Comparison of ENCODE assay signal across 17 cellular contexts in genomic region chrY:2952912-2953311, GRCh38. TPM values are rescaled to one million over a fixed set of nuclear protein-coding genes. Genes with fewer than 3 reads are reported as not detected.
A peak's percentile ranks its signal among the peaks of the same experiment; 100 is the strongest.
DNase-seq lines count a peak whose midpoint lies in the region; ATAC-seq, FAIRE-seq and TF ChIP-seq lines count a peak whose summit lies in the region.
"Had no signal": no experiment of that assay in that cellular context is flagged by ENCODE, and none has a peak within 500 bp of the region (broad histone marks: within the 10 kb centered on the region; RNA-seq: fewer than 3 reads in every experiment).

No MANE protein-coding gene starts in this region.

- CTCF ChIA-PET in HepG2 (lab: Yijun Ruan, JAX; ENCODE audit: low intra/inter-chr PET ratio, low total read pairs): no interaction called here

- no peaks in the 10 kb centered on the region for H3K9me3 Mint-ChIP-seq in effector memory CD8-positive, alpha-beta T cell
- H3K9me3 Mint-ChIP-seq in stimulated activated effector memory CD8-positive, alpha-beta T cell treated with anti-CD3 and anti-CD28 coated beads, Interleukin-12 subunit alpha, Interleukin-12 subunit beta, amount 100 ng/mL, for 72 hours: no peaks in the 10 kb centered on the region
- no peaks in the 10 kb centered on the region for H3K9me3 Mint-ChIP-seq in nephron progenitor cell
- H3K9me3 Mint-ChIP-seq: CD4-positive, alpha-beta memory T cell; H9 had no signal

- POLR2A ChIA-PET in HepG2 (lab: Yijun Ruan, JAX): interaction anchor here (1.0 kb wide), 1 partner anchor 18 kb away, joined by 4 read pairs; the partner anchor contains the start of gene ZFY

- H3K9me3 ChIP-seq in HepG2 (ENCODE audit: low read length) (no peaks in the 10 kb centered on the region), T-helper 17 cell (ENCODE audit: control insufficient read depth, low read length, poor library complexity, severe bottlenecking) (no peaks in the 10 kb centered on the region)
- H3K9me3 ChIP-seq: BE2C had no signal

- H4K20me1 ChIP-seq in HepG2 (ENCODE audit: insufficient read depth, low read length): 0 out of 2 replicates have a peak, but pooled peaks cover 4% of the 10 kb centered on the region

- H2AFZ ChIP-seq in HepG2 (ENCODE audit: low read length): no peak overlapping the region

- peaks cover 23% of the 10 kb centered on the region for H3K36me3 Mint-ChIP-seq in effector memory CD8-positive, alpha-beta T cell (ENCODE audit: insufficient read depth)
- peaks cover 46% of the 10 kb centered on the region for H3K36me3 Mint-ChIP-seq in stimulated activated effector memory CD8-positive, alpha-beta T cell treated with anti-CD3 and anti-CD28 coated beads, Interleukin-12 subunit alpha, Interleukin-12 subunit beta, amount 100 ng/mL, for 72 hours
- peaks cover 3% of the 10 kb centered on the region for H3K36me3 Mint-ChIP-seq in T-helper 17 cell (ENCODE audit: low read depth)
- no peaks in the 10 kb centered on the region for H3K36me3 Mint-ChIP-seq in nephron progenitor cell (ENCODE audit: low read depth)

- TF ChIP-seq CTCF in HepG2 (CRISPR knock-in tag; IDR thresholded peaks at IDR 0.05) (no peak), nephron progenitor cell (IDR thresholded peaks at IDR 0.05) (no peak)

- H3K4me3 Mint-ChIP-seq in effector memory CD8-positive, alpha-beta T cell: peak overlapping the region in 1 of 2 donors; percentile 9
- no peak overlapping the region for H3K4me3 Mint-ChIP-seq in stimulated activated effector memory CD8-positive, alpha-beta T cell treated with anti-CD3 and anti-CD28 coated beads, Interleukin-12 subunit alpha, Interleukin-12 subunit beta, amount 100 ng/mL, for 72 hours
- H3K4me3 Mint-ChIP-seq in T-helper 17 cell: no peak overlapping the region
- no peak overlapping the region for H3K4me3 Mint-ChIP-seq in nephron progenitor cell
- H3K4me3 Mint-ChIP-seq: CD4-positive, alpha-beta memory T cell; H9 had no signal

- no TSS peak for BruUV-seq in HepG2 (replicated peaks; lab: Mats Ljungman, UMichigan)

- H3K4me2 ChIP-seq in HepG2 (ENCODE audit: low read depth, low read length): peak overlapping the region; percentile 18; the same call in 1 of the 2 replicates

- no peak for TF ChIP-seq POLR2A in HepG2 (IDR thresholded peaks at IDR 0.05; ENCODE audit: insufficient read depth in 1 of 2, low read depth in 2 of 2, low read length in 2 of 2)

- peak; percentile 81 for FAIRE-seq in HepG2 (lab: Jason Lieb, UNC)
- FAIRE-seq: G401.6, GM12891 had no signal

- no peaks in the 10 kb centered on the region for H3K27me3 Mint-ChIP-seq in effector memory CD8-positive, alpha-beta T cell
- H3K27me3 Mint-ChIP-seq in T-helper 17 cell (no peaks in the 10 kb centered on the region), nephron progenitor cell (ENCODE audit: low read depth, poor library complexity) (no peaks in the 10 kb centered on the region)
- H3K27me3 Mint-ChIP-seq: CD4-positive, alpha-beta memory T cell had no signal

- in situ Hi-C loops in HepG2 (cut with HindIII; ENCODE audit: extremely low pct_ligation_motif_present, low pct_unique_long_range_greater_than_20kb): no loop called here

- peaks cover 68% of the 10 kb centered on the region for H3K79me2 ChIP-seq in HepG2 (ENCODE audit: insufficient read depth, low read length)

- peaks cover 19 to 66% of the 10 kb centered on the region in 2 donors for H3K4me1 Mint-ChIP-seq in effector memory CD8-positive, alpha-beta T cell (ENCODE audit: low read depth in 2 of 2)
- peaks cover 34% of the 10 kb centered on the region for H3K4me1 Mint-ChIP-seq in stimulated activated effector memory CD8-positive, alpha-beta T cell treated with anti-CD3 and anti-CD28 coated beads, Interleukin-12 subunit alpha, Interleukin-12 subunit beta, amount 100 ng/mL, for 72 hours
- H3K4me1 Mint-ChIP-seq in T-helper 17 cell (peaks cover 19% of the 10 kb centered on the region), nephron progenitor cell (no peaks in the 10 kb centered on the region)
- H3K4me1 Mint-ChIP-seq: H9 had no signal

- peaks cover 39% of the 10 kb centered on the region for H3K4me1 ChIP-seq in HepG2 (ENCODE audit: insufficient read depth, low read length)
- H3K4me1 ChIP-seq: BE2C had no signal

- peak; percentile 1 for DNase-seq in EH (ENCODE audit: low read depth)
- DNase-seq in effector memory CD8-positive, alpha-beta T cell: no peak
- DNase-seq in HepG2 (ENCODE audit: low spot score): peak; percentile 54
- DNase-seq in stimulated activated effector memory CD8-positive, alpha-beta T cell treated with anti-CD3 and anti-CD28 coated beads, Interleukin-12 subunit alpha, Interleukin-12 subunit beta, amount 100 ng/mL, for 72 hours (ENCODE audit: low spot score in 2 of 2): no peak
- no peak for DNase-seq in T-helper 17 cell
- no peak for DNase-seq in nephron progenitor cell
- DNase-seq in stimulated activated CD4-positive, alpha-beta T cell treated with anti-CD3 and anti-CD28 coated beads, Interleukin-15, amount 100 ng/mL, for 24 hours: no peak
- DNase-seq: BE2C; CD4-positive, alpha-beta memory T cell; DMS79; EL; GOT3; H9 had no signal

- TF ChIP-seq EP300 in HepG2 (IDR thresholded peaks at IDR 0.05; ENCODE audit: low read depth in 2 of 2, low read length in 2 of 2): no peak
- no peak for TF ChIP-seq EP300 in HepG2 (CRISPR knock-in tag; IDR thresholded peaks at IDR 0.05; ENCODE audit: borderline replicate concordance)

- no peak overlapping the region for H3K27ac ChIP-seq in HepG2 (ENCODE audit: extremely low read length, insufficient read depth, low read length)
- H3K27ac ChIP-seq: C4-2B had no signal

- no peak overlapping the region for H3K9ac ChIP-seq in HepG2 (ENCODE audit: insufficient read depth, low read depth, low read length)

- no peaks in the 10 kb centered on the region; a peak in 2 of 5 replicates for H3K36me3 ChIP-seq in HepG2 (replicated peaks in 1 of 2; ENCODE audit: control insufficient read depth in 1 of 2, insufficient read depth in 2 of 2, low read length in 2 of 2)
- H3K36me3 ChIP-seq: BE2C had no signal

- TF ChIP-seq RAD21 in HepG2 (CRISPR knock-in tag; IDR thresholded peaks at IDR 0.05): no peak

- no peak for ATAC-seq in effector memory CD8-positive, alpha-beta T cell (replicated peaks)
- peak; percentile 96 for ATAC-seq in HepG2
- peak; percentile 46 for ATAC-seq in stimulated activated effector memory CD8-positive, alpha-beta T cell treated with anti-CD3 and anti-CD28 coated beads, Interleukin-12 subunit alpha, Interleukin-12 subunit beta, amount 100 ng/mL, for 72 hours
- ATAC-seq in HG02571 (IDR thresholded peaks at IDR 0.05; ENCODE audit: unreplicated experiment): no peak
- ATAC-seq in T-helper 17 cell: no peak

- H3K4me3 ChIP-seq in HepG2 (replicated peaks in 1 of 3; ENCODE audit: insufficient read depth in 1 of 3, low read depth in 2 of 3, low read length in 3 of 3): no peak overlapping the region

- intact Hi-C loops in HepG2 (cut with micrococcal nuclease; ENCODE audit: unreplicated experiment): no loop called here

- H3K27ac Mint-ChIP-seq in effector memory CD8-positive, alpha-beta T cell: peak overlapping the region; percentile 51 to 70
- H3K27ac Mint-ChIP-seq in stimulated activated effector memory CD8-positive, alpha-beta T cell treated with anti-CD3 and anti-CD28 coated beads, Interleukin-12 subunit alpha, Interleukin-12 subunit beta, amount 100 ng/mL, for 72 hours: peak overlapping the region; percentile 70
- H3K27ac Mint-ChIP-seq in T-helper 17 cell: no peak overlapping the region
- no peak overlapping the region for H3K27ac Mint-ChIP-seq in nephron progenitor cell
- H3K27ac Mint-ChIP-seq: CD4-positive, alpha-beta memory T cell; H9 had no signal

- no peaks in the 10 kb centered on the region for H3K27me3 ChIP-seq in HepG2 (ENCODE audit: control insufficient read depth in 1 of 2, insufficient read depth in 2 of 2, low read length in 2 of 2)
- H3K27me3 ChIP-seq: BE2C had no signal

TF ChIP-seq in HepG2, 621 proteins besides CTCF, POLR2A, EP300 and RAD21 (continues in another document):
- TF ChIP-seq TEAD3 (CRISPR knock-in tag; optimal IDR thresholded peaks at IDR 0.05; ENCODE audit: borderline replicate concordance) (peak; percentile 61), POGZ (CRISPR knock-in tag; IDR thresholded peaks at IDR 0.05) (0 out of 2 replicates have a peak, but pooled peaks have one; percentile 16), TBX2 (CRISPR knock-in tag; IDR thresholded peaks at IDR 0.05; ENCODE audit: borderline replicate concordance) (peak; percentile 39; the same call in 1 of the 2 replicates), CREM (IDR thresholded peaks at IDR 0.05) (peak; percentile 18; the same call in 1 of the 2 replicates), CREM (CRISPR knock-in tag; IDR thresholded peaks at IDR 0.05) (no peak), KLF9 (CRISPR knock-in tag; IDR thresholded peaks at IDR 0.05; ENCODE audit: low read depth) (no peak), NCOR1 (IDR thresholded peaks at IDR 0.05; ENCODE audit: borderline replicate concordance, low read length) (peak; percentile 72; the same call in 1 of the 2 replicates)

RNA-seq across cellular contexts. Expression of gene ZFY, which starts 17.7 kb away (rescaled TPM):
- total RNA-seq in HepG2 (2016; rRNA removed; fragmentation: Illumina TruSeq; extraction: Trizol): 17.1 and 25.9 TPM in 2 replicates
- 18.8 and 24.2 TPM in 2 replicates for total RNA-seq in HepG2 (2016; cell fraction: cytosol; rRNA removed; fragmentation: Illumina TruSeq; extraction: Trizol; ENCODE audit: low read depth)
- 15.7 and 24.0 TPM in 2 replicates for total RNA-seq in HepG2 (2016; cell fraction: insoluble cytoplasmic fraction; rRNA removed; fragmentation: Illumina TruSeq; extraction: Trizol)
- 13.1 and 13.8 TPM in 2 replicates for total RNA-seq in HepG2 (2016; cell fraction: membrane; rRNA removed; fragmentation: Illumina TruSeq; extraction: Trizol)
- 12.8 and 15.4 TPM in 2 replicates for total RNA-seq in HepG2 (2016; cell fraction: nucleus; rRNA removed; fragmentation: Illumina TruSeq; extraction: Trizol)
- 2.9 and 3.3 TPM in 2 replicates for polyA plus RNA-seq in HepG2 (2011; rRNA removed)
- 1.4 and 2.1 TPM in 2 replicates for polyA plus RNA-seq in HepG2 (2011; cell fraction: cytosol; rRNA removed)
- polyA plus RNA-seq in HepG2 (2011; cell fraction: nucleus; rRNA removed): 3.2 TPM in 2 replicates
- 3.6 and 4.8 TPM in 2 replicates for polyA plus RNA-seq in HepG2 (2012)
- polyA plus RNA-seq in HepG2 (2016; cell fraction: cytosol; fragmentation: Illumina TruSeq; extraction: Trizol; ENCODE audit: low read depth): 0.18 and 0.22 TPM in 2 replicates
- 8.4 and 8.9 TPM in 2 replicates for polyA plus RNA-seq in HepG2 (2016; cell fraction: insoluble cytoplasmic fraction; fragmentation: Illumina TruSeq; extraction: Trizol; ENCODE audit: low read depth)
- 1.0 and 1.3 TPM in 2 replicates for polyA plus RNA-seq in HepG2 (2016; cell fraction: membrane; fragmentation: Illumina TruSeq; extraction: Trizol; ENCODE audit: low read depth)
- 13.3 and 14.5 TPM in 2 replicates for polyA plus RNA-seq in HepG2 (2016; cell fraction: nucleus; fragmentation: Illumina TruSeq; extraction: Trizol; ENCODE audit: insufficient read depth, low read depth)
- polyA minus RNA-seq in HepG2 (2011; rRNA and poly(A)+ RNA removed; ENCODE audit: low replicate concordance): 12.4 TPM in 1 of 2 replicates, not detected in the other
- polyA minus RNA-seq in HepG2 (2011; cell fraction: cytosol; rRNA and poly(A)+ RNA removed): 10.8 and 11.4 TPM in 2 replicates
- polyA minus RNA-seq in HepG2 (2011; cell fraction: nucleus; rRNA and poly(A)+ RNA removed): 27.0 and 30.3 TPM in 2 replicates
- total RNA-seq in T-helper 17 cell: 10 to 100 TPM; 22.2 to 26.7 TPM
- total RNA-seq: H9 had no signal
- polyA plus RNA-seq: CD4-positive, alpha-beta memory T cell had no signal

Comparison
In these comparisons a context has a peak if more than half of its experiments do, and no peak if none do; other contexts are left out.
1. DNase-seq: peak in EH (single experiment) and HepG2 (single experiment); none in effector memory CD8-positive, alpha-beta T cell (0 of 3), stimulated activated effector memory CD8-positive, alpha-beta T cell treated with anti-CD3 and anti-CD28 coated beads, Interleukin-12 subunit alpha, Interleukin-12 subunit beta, amount 100 ng/mL, for 72 hours (0 of 2), T-helper 17 cell (0 of 3), nephron progenitor cell (single experiment) and stimulated activated CD4-positive, alpha-beta T cell treated with anti-CD3 and anti-CD28 coated beads, Interleukin-15, amount 100 ng/mL, for 24 hours (single experiment).
2. ATAC-seq: peak in HepG2 (single experiment) and stimulated activated effector memory CD8-positive, alpha-beta T cell treated with anti-CD3 and anti-CD28 coated beads, Interleukin-12 subunit alpha, Interleukin-12 subunit beta, amount 100 ng/mL, for 72 hours (single experiment); none in effector memory CD8-positive, alpha-beta T cell (single experiment), HG02571 (single experiment) and T-helper 17 cell (single experiment).
3. H3K27ac Mint-ChIP-seq: peak in effector memory CD8-positive, alpha-beta T cell (2 of 2) and stimulated activated effector memory CD8-positive, alpha-beta T cell treated with anti-CD3 and anti-CD28 coated beads, Interleukin-12 subunit alpha, Interleukin-12 subunit beta, amount 100 ng/mL, for 72 hours (single experiment); none in T-helper 17 cell (single experiment) and nephron progenitor cell (single experiment).